In the genomic region with DNA sequence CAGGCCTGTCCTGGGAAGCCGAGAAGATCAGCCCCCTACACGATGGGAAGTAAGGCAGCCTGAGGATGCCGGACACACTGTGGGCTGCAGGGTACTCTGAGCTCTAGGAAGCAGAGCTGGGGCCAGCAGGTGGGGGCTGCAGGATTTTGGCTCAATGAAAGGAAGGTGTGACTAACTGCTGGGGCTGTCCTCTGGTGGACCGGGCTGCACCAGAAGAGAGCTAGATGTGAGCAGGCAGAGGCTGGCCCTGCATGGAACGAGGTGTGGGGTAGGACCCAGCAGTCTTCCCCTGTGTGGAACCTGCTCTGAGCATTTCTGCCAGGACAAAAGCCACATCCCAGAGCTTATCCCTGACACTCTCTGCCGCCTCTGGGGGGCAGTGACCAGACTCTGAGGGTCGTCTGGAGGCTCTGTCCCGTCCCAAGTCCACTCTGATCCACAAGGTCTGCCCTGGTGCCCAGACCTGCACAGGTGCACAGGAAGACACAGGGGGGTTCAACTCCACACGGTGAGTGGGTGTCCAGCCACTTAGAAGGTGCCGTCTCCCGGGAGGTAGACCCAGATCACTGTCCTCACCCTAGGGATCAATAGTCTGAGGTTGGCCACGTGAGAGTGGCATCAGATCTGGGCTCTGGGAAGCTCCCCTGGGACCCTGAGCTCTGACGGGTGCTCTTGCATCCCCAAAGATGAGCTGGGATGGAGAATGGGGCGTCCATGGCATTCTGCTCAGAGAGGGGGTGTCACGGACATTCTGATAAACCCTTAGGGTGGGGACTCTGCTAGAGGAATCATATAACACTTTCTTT, we compare ENCODE assay signal across 20 cellular contexts.
DNase-seq lines count a peak whose midpoint lies in the region; ATAC-seq and TF ChIP-seq lines count a peak whose summit lies in the region.
"Had no signal": no experiment of that assay in that cellular context is flagged by ENCODE, and none has a peak within 500 bp of the region (broad histone marks: within the 10 kb centered on the region; RNA-seq: fewer than 3 reads in every experiment).

No MANE protein-coding gene starts in this region.

- H3K4me3 ChIP-seq in heart right ventricle: no peak overlapping the region
- no peak overlapping the region for H3K4me3 ChIP-seq in testis

- POLR2A ChIA-PET in WTC11 (lab: Charles Lee): no interaction called here

- no peaks in the 10 kb centered on the region for H3K36me3 Mint-ChIP-seq in WTC11
- H3K36me3 Mint-ChIP-seq: CD4-positive, alpha-beta memory T cell had no signal

- peak; percentile 13 for DNase-seq in left cardiac atrium
- no peak for DNase-seq in heart right ventricle
- DNase-seq in WTC11 (ENCODE audit: low spot score): peak; percentile 33
- DNase-seq in mesenteric fat pad (ENCODE audit: low spot score): peak; percentile 62
- DNase-seq in testis: peak; percentile 11
- DNase-seq in globus pallidus (ENCODE audit: low spot score): no peak
- DNase-seq in stimulated activated CD4-positive, alpha-beta T cell treated with anti-CD3 and anti-CD28 coated beads, Interleukin-1b, Interleukin-23, amount 100 ng/mL, for 48 hours: no peak
- DNase-seq in SKM-1 (lab: John Stamatoyannopoulos, UW; ENCODE audit: unreplicated experiment): no peak
- DNase-seq: ACHN; CD4-positive, alpha-beta memory T cell; DMS79 treated with DMSO at 0.1 percent for 48 hours; GOT3; KG1; NCI-H1092; NCI-H2227 treated with DMSO at 0.1 percent for 48 hours; NCI-H526; NK-92 treated with Interleukin-12 subunit alpha and Interleukin-12 subunit beta, amount 100 ng/mL, for 24 hours; OCI-M1 had no signal

- 83 to 86% methylated on average over 15 of the region's 15 CpGs for WGBS in heart right ventricle, 2 donors
- WGBS in testis, 2 donors: 83 to 86% methylated on average over 9 to 15 of the region's 15 CpGs

- H3K36me3 ChIP-seq in heart right ventricle (no peaks in the 10 kb centered on the region), testis (ENCODE audit: low read depth, missing control alignments) (no peaks in the 10 kb centered on the region)

- H3K4me1 ChIP-seq in heart right ventricle: peaks cover 6 to 18% (median 9%) of the 10 kb centered on the region in 9 donors
- peaks cover 38% of the 10 kb centered on the region for H3K4me1 ChIP-seq in testis

- H3K4me3 Mint-ChIP-seq in WTC11: no peak overlapping the region
- H3K4me3 Mint-ChIP-seq: B cell; CD4-positive, alpha-beta memory T cell had no signal

- H3K27me3 ChIP-seq in heart right ventricle: peaks cover 0 to 10% (median 0%) of the 10 kb centered on the region in 7 donors
- H3K27me3 ChIP-seq in testis: no peaks in the 10 kb centered on the region

- H3K27ac ChIP-seq in heart right ventricle: no peak overlapping the region
- peak overlapping the region in 1 of 2 donors; percentile 17 for H3K27ac ChIP-seq in testis
- H3K27ac ChIP-seq: RWPE1 had no signal

- intact Hi-C loops in left cardiac atrium (cut with DNase I): loop anchor here in 1 of 2 donors (5.0 kb wide), 1 partner anchor 64 kb away; no protein-coding TSS in a partner anchor
- intact Hi-C loops in heart right ventricle (cut with DNase I): loop anchor here in 4 of 10 donors (5.0 kb wide), 1 partner anchor 64 kb away; no protein-coding TSS in a partner anchor
- intact Hi-C loops in testis (cut with DNase I; ENCODE audit: low total_unique reads): no loop called here

- H3K27ac Mint-ChIP-seq in WTC11: no peak overlapping the region
- H3K27ac Mint-ChIP-seq: B cell had no signal

- H3K4me1 Mint-ChIP-seq in WTC11: 0 out of 2 replicates have a peak, but pooled peaks cover 2% of the 10 kb centered on the region
- H3K4me1 Mint-ChIP-seq: B cell; CD4-positive, alpha-beta memory T cell had no signal

- TF ChIP-seq CTCF in heart right ventricle (IDR thresholded peaks at IDR 0.05): no peak
- no peak for TF ChIP-seq CTCF in WTC11 (IDR thresholded peaks at IDR 0.05)
- TF ChIP-seq CTCF in testis (IDR thresholded peaks at IDR 0.05): no peak

- H3K9me3 Mint-ChIP-seq in WTC11: no peaks in the 10 kb centered on the region
- H3K9me3 Mint-ChIP-seq: CD4-positive, alpha-beta memory T cell had no signal

- TF ChIP-seq POLR2A in testis (IDR thresholded peaks at IDR 0.05): no peak

- H3K9me3 ChIP-seq in heart right ventricle (no peaks in the 10 kb centered on the region), testis (no peaks in the 10 kb centered on the region)

- no peaks in the 10 kb centered on the region for H3K27me3 Mint-ChIP-seq in WTC11 (ENCODE audit: low read depth)

- CTCF ChIA-PET in WTC11 (lab: Charles Lee): interaction anchor here (0.7 to 3.5 kb wide), 11 partner anchors 9 to 169 kb away, joined by 3 to 34 read pairs (median 4); no protein-coding TSS in a partner anchor

- ATAC-seq in left cardiac atrium (no peak), heart right ventricle (no peak), WTC11 (peak; percentile 68)

TF ChIP-seq in WTC11, 78 proteins besides CTCF, POLR2A, EP300 and RAD21:
- TF ChIP-seq ZNF121 (CRISPR knock-in tag; IDR thresholded peaks at IDR 0.05): peak; percentile 60
- TF ChIP-seq TEAD4 (CRISPR knock-in tag; IDR thresholded peaks at IDR 0.05): no peak
- no peak for TF ChIP-seq SOX15 (CRISPR knock-in tag; IDR thresholded peaks at IDR 0.05)
- TF ChIP-seq ZNF232 (CRISPR knock-in tag; IDR thresholded peaks at IDR 0.05): no peak
- TF ChIP-seq, protein P1, sequence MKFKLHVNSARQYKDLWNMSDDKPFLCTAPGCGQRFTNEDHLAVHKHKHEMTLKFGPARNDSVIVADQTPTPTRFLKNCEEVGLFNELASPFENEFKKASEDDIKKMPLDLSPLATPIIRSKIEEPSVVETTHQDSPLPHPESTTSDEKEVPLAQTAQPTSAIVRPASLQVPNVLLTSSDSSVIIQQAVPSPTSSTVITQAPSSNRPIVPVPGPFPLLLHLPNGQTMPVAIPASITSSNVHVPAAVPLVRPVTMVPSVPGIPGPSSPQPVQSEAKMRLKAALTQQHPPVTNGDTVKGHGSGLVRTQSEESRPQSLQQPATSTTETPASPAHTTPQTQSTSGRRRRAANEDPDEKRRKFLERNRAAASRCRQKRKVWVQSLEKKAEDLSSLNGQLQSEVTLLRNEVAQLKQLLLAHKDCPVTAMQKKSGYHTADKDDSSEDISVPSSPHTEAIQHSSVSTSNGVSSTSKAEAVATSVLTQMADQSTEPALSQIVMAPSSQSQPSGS (CRISPR knock-in tag; IDR thresholded peaks at IDR 0.05; ENCODE audit: borderline replicate concordance, low read depth): no peak
- TF ChIP-seq NR2C2 (CRISPR knock-in tag; IDR thresholded peaks at IDR 0.05): no peak
- no peak for TF ChIP-seq HMGXB4 (CRISPR knock-in tag; IDR thresholded peaks at IDR 0.05)
- no peak for TF ChIP-seq FOXK1 (CRISPR knock-in tag; IDR thresholded peaks at IDR 0.05)
- no peak for TF ChIP-seq CBFB (CRISPR knock-in tag; IDR thresholded peaks at IDR 0.05; ENCODE audit: low read depth)

Comparison
In these comparisons a context has a peak if more than half of its experiments do, and no peak if none do; other contexts are left out.
1. DNase-seq: peak in left cardiac atrium (single experiment), WTC11 (single experiment), mesenteric fat pad (single experiment) and testis (single experiment); none in heart right ventricle (0 of 2), globus pallidus (single experiment), stimulated activated CD4-positive, alpha-beta T cell treated with anti-CD3 and anti-CD28 coated beads, Interleukin-1b, Interleukin-23, amount 100 ng/mL, for 48 hours (single experiment) and SKM-1 (single experiment).